In the genomic region with DNA sequence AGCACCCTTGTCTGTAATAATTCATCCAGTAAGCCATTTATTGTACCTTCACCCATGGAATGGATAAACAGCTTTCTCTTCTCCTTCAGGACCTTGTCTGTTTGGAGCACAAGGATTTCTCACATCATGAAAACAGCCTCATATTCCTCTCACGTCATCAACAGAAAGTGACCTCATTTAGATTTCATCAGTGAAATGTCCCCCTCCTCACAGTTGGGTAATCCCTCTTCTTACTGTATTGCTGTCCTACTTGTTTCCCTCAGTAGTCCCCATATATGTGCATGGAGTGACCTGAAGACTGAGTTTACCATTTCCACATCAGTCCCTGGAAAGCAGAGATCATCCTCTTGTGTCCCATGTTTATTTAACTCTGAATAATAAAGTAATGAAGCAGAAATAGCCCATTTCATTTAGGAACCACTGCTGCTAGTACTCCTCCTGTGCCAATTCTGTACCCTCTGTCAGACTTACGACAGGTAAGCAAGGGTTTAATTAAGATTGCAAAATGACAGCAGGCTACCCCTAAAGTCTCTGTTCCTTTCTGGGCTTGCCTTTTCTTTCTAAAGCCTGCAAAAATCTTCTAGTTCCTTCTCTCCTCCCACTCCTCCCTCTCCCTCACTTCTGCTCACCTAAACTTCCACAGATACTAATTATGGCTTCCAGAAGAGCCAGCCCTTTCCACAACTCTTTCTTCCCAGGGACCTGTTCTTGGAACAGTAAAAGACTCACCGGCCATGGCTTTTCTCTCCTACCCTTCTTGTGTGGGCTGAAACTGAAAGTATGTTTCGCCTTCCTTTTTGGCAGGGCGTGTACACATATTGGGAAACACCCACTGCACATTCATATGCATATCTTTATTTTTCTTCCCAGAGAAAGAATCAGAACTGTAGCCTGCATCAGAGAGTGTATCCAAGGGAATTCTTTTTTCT, we compare ENCODE assay signal across 8 cellular contexts. TPM values are rescaled to one million over a fixed set of nuclear protein-coding genes. Genes with fewer than 3 reads are reported as not detected.
DNase-seq lines count a peak whose midpoint lies in the region; ATAC-seq and TF ChIP-seq lines count a peak whose summit lies in the region.
"Not testable (repeated sequence)": the region's sequence is repeated elsewhere in the genome, so short reads cannot be mapped to it uniquely, and the experiment has no call there.

Gene CARD16 (minus strand): TSS at position 774 of the 929 bp plus-strand sequence. CDS start 38 bp downstream, at position 736.

- peak; percentile 17 for DNase-seq in Calu3
- peak; percentile 57 for DNase-seq in OCI-M1 (lab: John Stamatoyannopoulos, UW)
- DNase-seq in activated T-helper 1 cell treated with Interleukin-2 at 50 U/mL for 16 hours (ENCODE audit: low read depth) = peak; percentile 6
- peak; percentile 12 to 18 for DNase-seq in erythroblast (lab: John Stamatoyannopoulos, UW)
- DNase-seq in mucosa of gallbladder (ENCODE audit: low spot score) = peak; percentile 48
- peak; percentile 33 for DNase-seq in stimulated activated naive CD8-positive, alpha-beta T cell treated with anti-CD3 and anti-CD28 coated beads, Interleukin-15, Interleukin-2, amounts not matched to agents 100 U/mL and 50 U/mL, for 24 hours

- peak within 1 kb of the TSS; percentile 77 for H3K4me3 Mint-ChIP-seq in Calu3 (ENCODE audit: low read depth, unreplicated experiment)

- TF ChIP-seq CTCF in Calu3 (IDR thresholded peaks at IDR 0.05; ENCODE audit: unreplicated experiment) = not testable (repeated sequence)

- H3K27me3 Mint-ChIP-seq in Calu3 (ENCODE audit: unreplicated experiment) = not testable (repeated sequence)

- H3K36me3 Mint-ChIP-seq in Calu3 (ENCODE audit: insufficient read depth, unreplicated experiment) = not testable (repeated sequence)

- peak; percentile 18 for TF ChIP-seq POLR2A in erythroblast (IDR thresholded peaks at IDR 0.05; ENCODE audit: low read length)

- CTCF ChIA-PET in Calu3 (lab: Charles Lee) = not testable (repeated sequence)

- not testable (repeated sequence) for BruUV-seq in Calu3 (replicated peaks; lab: Mats Ljungman, UMichigan)

- H3K9me3 Mint-ChIP-seq in Calu3 (ENCODE audit: low read depth, unreplicated experiment) = not testable (repeated sequence)

- intact Hi-C loops in Calu3 (cut with micrococcal nuclease; ENCODE audit: unreplicated experiment) = not testable (repeated sequence)

- peaks cover 27% of the 10 kb centered on the region for H3K4me1 Mint-ChIP-seq in Calu3 (ENCODE audit: low read depth, unreplicated experiment)

- H3K27ac Mint-ChIP-seq in Calu3 (ENCODE audit: unreplicated experiment) = peak within 1 kb of the TSS; percentile 94

- ATAC-seq in GM19463 (IDR thresholded peaks at IDR 0.05; ENCODE audit: unreplicated experiment) (peak; percentile 100), HG03103 (IDR thresholded peaks at IDR 0.05; ENCODE audit: low read depth, unreplicated experiment) (peak; percentile 99)
- ATAC-seq in stimulated activated naive CD8-positive, alpha-beta T cell treated with anti-CD3 and anti-CD28 coated beads, Interleukin-15, Interleukin-2, amounts not matched to agents 100 U/mL and 50 U/mL, for 24 hours = peak; percentile 92

RNA-seq across cellular contexts. Expression of gene CARD16, which starts in this region (rescaled TPM):
- total RNA-seq in Calu3 (2022) (8.8 and 13.0 TPM in 2 replicates), mucosa of gallbladder (22.8 TPM)

Comparison
In these comparisons a context has a peak if more than half of its experiments do, and no peak if none do; other contexts are left out.
1. Peak in every context shown above with its lines: DNase-seq and ATAC-seq.
2. DNase-seq: peak in every context shown above with its lines; median percentile 57 in OCI-M1; 48 in mucosa of gallbladder; 33 in stimulated activated naive CD8-positive, alpha-beta T cell treated with anti-CD3 and anti-CD28 coated beads, Interleukin-15, Interleukin-2, amounts not matched to agents 100 U/mL and 50 U/mL, for 24 hours; 17 in Calu3; 15 in erythroblast; 6 in activated T-helper 1 cell treated with Interleukin-2 at 50 U/mL for 16 hours.